Comparison of ENCODE assay signal across 8 cellular contexts in the genomic region with DNA sequence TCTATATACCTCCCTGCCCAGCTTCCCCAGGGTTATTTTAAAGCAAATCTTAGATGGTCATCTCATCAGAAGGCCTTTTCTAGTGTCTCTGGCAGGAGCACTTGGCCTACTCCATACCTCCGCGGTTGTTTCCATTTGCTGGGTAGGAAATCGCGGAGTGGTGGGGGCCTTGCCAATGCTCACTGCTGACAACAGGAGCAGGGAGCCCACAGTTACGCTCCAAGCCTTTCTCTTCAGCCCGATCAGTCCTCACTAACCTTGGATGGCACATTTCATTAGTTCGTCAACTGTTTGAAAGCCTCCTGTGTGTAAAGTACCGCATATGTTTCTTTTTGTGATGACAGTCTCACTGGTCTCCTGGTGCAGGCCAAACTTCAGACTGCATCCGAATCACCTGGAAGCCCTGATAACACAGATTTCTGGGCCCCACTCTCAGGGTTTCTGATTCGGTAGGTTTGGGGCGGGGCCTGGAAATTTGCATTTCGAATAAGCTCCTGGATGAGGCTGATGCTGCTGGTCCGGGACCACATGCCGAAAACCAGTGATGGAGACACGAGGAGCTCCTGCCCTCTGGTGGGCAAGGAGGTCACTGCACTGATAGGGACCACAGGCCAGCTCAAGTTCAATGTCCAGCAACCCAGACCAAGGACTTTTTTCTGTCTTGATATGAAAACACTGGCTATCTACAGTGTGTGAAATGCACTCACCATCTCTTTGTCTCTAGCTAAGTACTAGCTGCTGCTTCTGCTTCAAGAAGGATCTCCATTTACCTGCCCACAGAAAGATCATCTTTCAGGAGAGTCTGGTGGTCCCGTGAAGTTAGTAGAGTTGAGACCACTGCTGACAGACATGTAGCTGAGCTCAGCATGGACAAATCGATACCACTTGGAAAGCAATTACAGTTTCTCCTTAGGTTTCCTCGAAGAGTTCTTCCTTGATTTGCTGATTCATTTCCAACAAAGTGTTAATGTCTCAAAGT. TPM values are rescaled to one million over a fixed set of nuclear protein-coding genes. Genes with fewer than 3 reads are reported as not detected.
DNase-seq lines count a peak whose midpoint lies in the region; ATAC-seq, FAIRE-seq and TF ChIP-seq lines count a peak whose summit lies in the region.

No MANE protein-coding gene starts in this region.

- H3K36me3 ChIP-seq in K562 (ENCODE audit: control insufficient read depth, insufficient read depth, low read length) = no peaks in the 10 kb centered on the region
- no peaks in the 10 kb centered on the region for H3K36me3 ChIP-seq in skeletal muscle satellite cell (ENCODE audit: insufficient read depth, low read length)

- H3K9me3 ChIP-seq in T-helper 17 cell (ENCODE audit: control insufficient read depth, low read length, poor library complexity, severe bottlenecking) (no peaks in the 10 kb centered on the region), K562 (replicated peaks; ENCODE audit: control insufficient read depth, insufficient read depth, low read depth, low read length) (no peaks in the 10 kb centered on the region), skeletal muscle satellite cell (replicated peaks; ENCODE audit: low read length) (no peaks in the 10 kb centered on the region)

- H3K4me1 Mint-ChIP-seq in Calu3 (ENCODE audit: low read depth, unreplicated experiment) = no peaks in the 10 kb centered on the region
- H3K4me1 Mint-ChIP-seq in T-helper 17 cell = no peaks in the 10 kb centered on the region

- POLR2A ChIA-PET in K562 (lab: Yijun Ruan, JAX) = interaction anchor here (0.6 to 1.3 kb wide), 4 partner anchors 9 to 1474 kb away, joined by 3 to 5 read pairs (median 3); no protein-coding TSS in a partner anchor

- peak; percentile 60 for TF ChIP-seq CTCF in Calu3 (IDR thresholded peaks at IDR 0.05; ENCODE audit: unreplicated experiment)
- TF ChIP-seq CTCF in K562 (IDR thresholded peaks at IDR 0.05 in 2 of 3, conservative IDR thresholded peaks at IDR 0.05 in 1 of 3; ENCODE audit: insufficient read depth in 2 of 3, low read depth in 1 of 3, low read length in 3 of 3) = peak; percentile 92 to 98 (median 97)

- H3K9me3 Mint-ChIP-seq in Calu3 (ENCODE audit: low read depth, unreplicated experiment) = no peaks in the 10 kb centered on the region

- CTCF ChIA-PET in Calu3 (lab: Charles Lee) (interaction anchor here (0.8 to 1.7 kb wide), 8 partner anchors 9 to 291 kb away, joined by 3 to 25 read pairs (median 4); a partner anchor contains a TSS), K562 (lab: Yijun Ruan, JAX; ENCODE audit: low intra/inter-chr PET ratio) (interaction anchor here (0.6 to 1.1 kb wide), 3 partner anchors 9 to 1047 kb away, joined by 3 read pairs; no protein-coding TSS in a partner anchor)

- H3K36me3 Mint-ChIP-seq in Calu3 (ENCODE audit: insufficient read depth, unreplicated experiment) (no peaks in the 10 kb centered on the region), T-helper 17 cell (ENCODE audit: low read depth) (no peaks in the 10 kb centered on the region)

- no peak overlapping the region for H3K4me3 ChIP-seq in K562
- no peak overlapping the region for H3K4me3 ChIP-seq in skeletal muscle satellite cell (ENCODE audit: low read length)

- H3K9me1 ChIP-seq in K562 (ENCODE audit: control insufficient read depth, insufficient read depth, low read length) = no peaks in the 10 kb centered on the region

- TF ChIP-seq RAD21 in K562 (CRISPR knock-in tag; conservative IDR thresholded peaks at IDR 0.05 in 1 of 2, IDR thresholded peaks at IDR 0.05 in 1 of 2) = peak; percentile 93 to 95

- H4K20me1 ChIP-seq in K562 (replicated peaks; ENCODE audit: control insufficient read depth, insufficient read depth, low read length) = no peaks in the 10 kb centered on the region

- peak; percentile 92 for FAIRE-seq in K562 (lab: Jason Lieb, UNC)

- TF ChIP-seq EP300 in K562 (IDR thresholded peaks at IDR 0.05; ENCODE audit: low read length) = 0 out of 2 replicates have a peak, but pooled peaks have one; percentile 13

- ATAC-seq in GM19438 (IDR thresholded peaks at IDR 0.05; ENCODE audit: low read depth, unreplicated experiment) (peak; percentile 96), T-helper 17 cell (peak; percentile 69), K562 (peak; percentile 99), GM18517 (IDR thresholded peaks at IDR 0.05; ENCODE audit: unreplicated experiment) (no peak)

- H3K4me3 Mint-ChIP-seq in Calu3 (ENCODE audit: low read depth, unreplicated experiment) (no peak overlapping the region), T-helper 17 cell (no peak overlapping the region)

- no peak overlapping the region for H3K27ac ChIP-seq in K562 (ENCODE audit: extremely low read depth, low read depth, low read length)

- intact Hi-C loops in Calu3 (cut with micrococcal nuclease; ENCODE audit: unreplicated experiment) (loop anchor here (2.0 to 10.0 kb wide), 2 partner anchors 280 to 1826 kb away; no protein-coding TSS in a partner anchor), K562 (cut with micrococcal nuclease) (loop anchor here (1.0 to 10.0 kb wide), 5 partner anchors 113 to 281 kb away; no protein-coding TSS in a partner anchor)

- no peak for TF ChIP-seq POLR2A in K562 (conservative IDR thresholded peaks at IDR 0.05)

- H3K4me1 ChIP-seq in K562 (replicated peaks in 1 of 2; ENCODE audit: control insufficient read depth in 2 of 2, insufficient read depth in 2 of 2, low read length in 2 of 2) = peaks cover 0 to 3% of the 10 kb centered on the region in 2 experiments; a peak in 2 of 5 replicates
- no peaks in the 10 kb centered on the region for H3K4me1 ChIP-seq in skeletal muscle satellite cell (ENCODE audit: control insufficient read depth, insufficient read depth, low read length)

- H3K4me2 ChIP-seq in K562 (ENCODE audit: insufficient read depth, low read length) (0 out of 2 replicates have a peak overlapping the region, but pooled peaks have one; percentile 2), skeletal muscle satellite cell (ENCODE audit: low read length) (peak overlapping the region; percentile 51)

- BruUV-seq in Calu3 (replicated peaks; lab: Mats Ljungman, UMichigan) (no TSS peak), K562 (replicated peaks; lab: Mats Ljungman, UMichigan) (no TSS peak)

- H3K79me2 ChIP-seq in K562 (ENCODE audit: control insufficient read depth, insufficient read depth, low read length) = no peaks in the 10 kb centered on the region

- H3K27me3 ChIP-seq in K562 (ENCODE audit: control insufficient read depth in 2 of 2, insufficient read depth in 2 of 2, low read length in 2 of 2) (peaks cover 0 to 4% of the 10 kb centered on the region in 2 experiments; a peak in 1 of 5 replicates), skeletal muscle satellite cell (ENCODE audit: control insufficient read depth, insufficient read depth, low read length) (peaks cover 2% of the 10 kb centered on the region)

- WGBS in K562 (ENCODE audit: insufficient coverage, low coverage, missing lambda C conversion rate) = 35% methylated on average over 18 of the region's 18 CpGs

- in situ Hi-C loops in K562 (cut with MboI) = no loop called here

- H3K27me3 Mint-ChIP-seq in Calu3 (ENCODE audit: unreplicated experiment) (no peaks in the 10 kb centered on the region), T-helper 17 cell (peaks cover 10% of the 10 kb centered on the region)

- H3K27ac Mint-ChIP-seq in Calu3 (ENCODE audit: unreplicated experiment) (no peak overlapping the region), T-helper 17 cell (no peak overlapping the region)

- peak overlapping the region; percentile 72 for H2AFZ ChIP-seq in K562 (ENCODE audit: low read depth, low read length)

- H3K9ac ChIP-seq in K562 (ENCODE audit: insufficient read depth in 1 of 2, low read depth in 2 of 2, low read length in 2 of 2) = no peak overlapping the region
- H3K9ac ChIP-seq in skeletal muscle satellite cell (ENCODE audit: low read depth, low read length) = no peak overlapping the region

- DNase-seq in Calu3 = peak; percentile 76
- peak; percentile 85 for DNase-seq in HT-29 (ENCODE audit: low spot score)
- peak in 1 of 3 donors; percentile 13 for DNase-seq in T-helper 17 cell
- peak; percentile 89 to 92 (median 90) for DNase-seq in K562 (ENCODE audit: extremely low read depth in 1 of 4, low spot score in 3 of 4)
- peak; percentile 80 for DNase-seq in iPS DF 19.7 (ENCODE audit: low read depth, low spot score)

TF ChIP-seq in K562, 482 proteins besides CTCF, POLR2A, EP300 and RAD21 (continues in another document):
- TF ChIP-seq KDM1A (IDR thresholded peaks at IDR 0.05) (peak; percentile 28 to 44; a peak in 1 of 4 replicates), ZNF24 (IDR thresholded peaks at IDR 0.05) (0 out of 2 replicates have a peak, but pooled peaks have one; percentile 13), SRF (CRISPR knock-in tag; IDR thresholded peaks at IDR 0.05) (0 out of 4 replicates have a peak, but pooled peaks of 1 of the 2 experiments have one; percentile 25)

RNA-seq across cellular contexts. Expression of a gene that starts 14.0 kb away (rescaled TPM):
- total RNA-seq in Calu3 (2022) = 0.52 and 0.56 TPM in 2 replicates
- total RNA-seq in HT-29 (2014; rRNA removed; shearing (Covaris generic)) = 0.03 TPM in 1 of 2 replicates, not detected in the other
- under 1 TPM; 0.57 to 0.60 TPM for total RNA-seq in T-helper 17 cell
- total RNA-seq in K562 (2011; cell fraction: chromatin; rRNA removed; ENCODE audit: low replicate concordance) = 0.56 and 0.60 TPM in 2 replicates
- total RNA-seq in K562 (2011; cell fraction: nucleolus; rRNA removed) = 0.17 and 0.53 TPM in 2 replicates
- 1.3 TPM in 1 of 2 replicates, not detected in the other for total RNA-seq in K562 (2011; cell fraction: nucleoplasm; rRNA removed)
- 0.18 and 0.24 TPM in 2 replicates for total RNA-seq in K562 (2014; rRNA removed)
- 0.18 and 0.22 TPM in 2 replicates for total RNA-seq in K562 (2014; rRNA removed; fragmentation: Illumina TruSeq; extraction: Trizol)
- total RNA-seq in K562 (2015; rRNA removed; fragmentation: Illumina TruSeq; extraction: Trizol) = 0.26 and 0.33 TPM in 2 replicates
- 0.13 TPM in 2 replicates for total RNA-seq in K562 (2021)
- polyA plus RNA-seq in K562 (2011; rRNA removed) = 0.15 and 0.21 TPM in 2 replicates
- polyA plus RNA-seq in K562 (2011; cell fraction: cytosol; rRNA removed) = 0.01 and 0.09 TPM in 2 replicates
- polyA plus RNA-seq in K562 (2011; cell fraction: nucleus; rRNA removed) = 0.43 and 0.46 TPM in 2 replicates
- 0.10 and 0.33 TPM in 2 replicates for polyA plus RNA-seq in K562 (2012)
- polyA plus RNA-seq in K562 (2014; fragmentation: Illumina TruSeq; extraction: Trizol) = 0.18 and 0.21 TPM in 2 replicates
- under 1 TPM; 0.04 TPM for polyA plus RNA-seq in K562 (2014; fragmentation: Nextera tagmentation; extraction: Ambion mirVana)
- 0.07 and 0.16 TPM in 2 replicates for polyA plus RNA-seq in K562 (2014; rRNA removed)
- 0.42 and 1.2 TPM in 2 replicates for polyA minus RNA-seq in K562 (2011; rRNA and poly(A)+ RNA removed)
- polyA minus RNA-seq in K562 (2011; cell fraction: cytosol; rRNA and poly(A)+ RNA removed) = not detected in 2 replicates
- polyA minus RNA-seq in K562 (2011; cell fraction: nucleus; rRNA and poly(A)+ RNA removed) = 0.33 and 1.3 TPM in 2 replicates
- under 0.01 and 0.25 TPM in 2 replicates for total RNA-seq in skeletal muscle satellite cell (2012; rRNA removed)
